In the genomic region with DNA sequence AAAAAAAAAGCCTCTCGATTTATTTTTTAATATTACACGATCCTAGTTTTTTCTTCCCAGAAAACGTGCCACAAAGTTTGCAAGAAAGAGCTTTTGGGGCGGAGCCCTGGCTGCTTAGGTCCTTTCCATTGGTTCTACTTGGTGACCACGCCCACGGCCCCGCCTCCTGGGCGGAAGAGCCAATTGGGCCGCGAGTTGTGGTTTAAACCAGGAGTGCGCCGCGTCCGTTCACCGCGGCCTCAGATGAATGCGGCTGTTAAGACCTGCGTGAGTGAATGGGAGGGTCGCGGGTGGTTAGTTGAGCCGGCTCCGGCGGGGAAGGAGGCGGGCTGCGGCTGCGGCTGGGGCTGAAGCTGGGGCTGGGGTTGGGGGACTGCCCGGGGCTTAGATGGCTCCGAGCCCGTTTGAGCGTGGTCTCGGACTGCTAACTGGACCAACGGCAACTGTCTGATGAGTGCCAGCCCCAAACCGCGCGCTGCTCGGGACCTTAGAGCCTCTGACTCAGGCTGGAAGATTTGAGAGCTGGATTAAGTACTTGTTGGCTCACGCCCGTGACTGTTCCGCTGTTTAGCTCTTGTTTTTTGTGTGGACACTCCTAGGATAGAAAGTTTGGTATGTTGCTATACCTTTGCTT, we compare ENCODE assay signal across 1 cellular context.
TF ChIP-seq lines count a peak whose summit lies in the region.

A gene (plus strand): TSS at position 231 of the 634 bp plus-strand sequence. CDS start 458 bp downstream, outside the sequence.

TF ChIP-seq in HepG2, 621 proteins besides CTCF, POLR2A, EP300 and RAD21 (continued from another document and continues in another):
- no peak for TF ChIP-seq ZNF773 (CRISPR knock-in tag; IDR thresholded peaks at IDR 0.05; ENCODE audit: borderline replicate concordance)
- TF ChIP-seq SIN3A (IDR thresholded peaks at IDR 0.05; ENCODE audit: borderline replicate concordance, low read depth, low read length), result peak; percentile 82; the same call in 1 of the 2 replicates
- TF ChIP-seq U2AF1 (optimal IDR thresholded peaks at IDR 0.05; ENCODE audit: low read depth, low read length), result no peak
- no peak for TF ChIP-seq CAMTA2 (CRISPR knock-in tag; IDR thresholded peaks at IDR 0.05; ENCODE audit: borderline replicate concordance)
- TF ChIP-seq ZNF768 (CRISPR knock-in tag; IDR thresholded peaks at IDR 0.05), result no peak
- TF ChIP-seq ZBTB21 (CRISPR knock-in tag; IDR thresholded peaks at IDR 0.05), result no peak
- TF ChIP-seq, protein P1, sequence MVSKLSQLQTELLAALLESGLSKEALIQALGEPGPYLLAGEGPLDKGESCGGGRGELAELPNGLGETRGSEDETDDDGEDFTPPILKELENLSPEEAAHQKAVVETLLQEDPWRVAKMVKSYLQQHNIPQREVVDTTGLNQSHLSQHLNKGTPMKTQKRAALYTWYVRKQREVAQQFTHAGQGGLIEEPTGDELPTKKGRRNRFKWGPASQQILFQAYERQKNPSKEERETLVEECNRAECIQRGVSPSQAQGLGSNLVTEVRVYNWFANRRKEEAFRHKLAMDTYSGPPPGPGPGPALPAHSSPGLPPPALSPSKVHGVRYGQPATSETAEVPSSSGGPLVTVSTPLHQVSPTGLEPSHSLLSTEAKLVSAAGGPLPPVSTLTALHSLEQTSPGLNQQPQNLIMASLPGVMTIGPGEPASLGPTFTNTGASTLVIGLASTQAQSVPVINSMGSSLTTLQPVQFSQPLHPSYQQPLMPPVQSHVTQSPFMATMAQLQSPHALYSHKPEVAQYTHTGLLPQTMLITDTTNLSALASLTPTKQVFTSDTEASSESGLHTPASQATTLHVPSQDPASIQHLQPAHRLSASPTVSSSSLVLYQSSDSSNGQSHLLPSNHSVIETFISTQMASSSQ (IDR thresholded peaks at IDR 0.05; ENCODE audit: low read depth), result no peak
- TF ChIP-seq, protein P1 (CRISPR knock-in tag; IDR thresholded peaks at IDR 0.05; ENCODE audit: borderline replicate concordance), result no peak
- peak; percentile 62; the same call in 1 of the 2 replicates for TF ChIP-seq PHF8 (CRISPR knock-in tag; IDR thresholded peaks at IDR 0.05)
- no peak for TF ChIP-seq ZNF660 (CRISPR knock-in tag; IDR thresholded peaks at IDR 0.05; ENCODE audit: borderline replicate concordance, low read depth)
- TF ChIP-seq, protein P2, sequence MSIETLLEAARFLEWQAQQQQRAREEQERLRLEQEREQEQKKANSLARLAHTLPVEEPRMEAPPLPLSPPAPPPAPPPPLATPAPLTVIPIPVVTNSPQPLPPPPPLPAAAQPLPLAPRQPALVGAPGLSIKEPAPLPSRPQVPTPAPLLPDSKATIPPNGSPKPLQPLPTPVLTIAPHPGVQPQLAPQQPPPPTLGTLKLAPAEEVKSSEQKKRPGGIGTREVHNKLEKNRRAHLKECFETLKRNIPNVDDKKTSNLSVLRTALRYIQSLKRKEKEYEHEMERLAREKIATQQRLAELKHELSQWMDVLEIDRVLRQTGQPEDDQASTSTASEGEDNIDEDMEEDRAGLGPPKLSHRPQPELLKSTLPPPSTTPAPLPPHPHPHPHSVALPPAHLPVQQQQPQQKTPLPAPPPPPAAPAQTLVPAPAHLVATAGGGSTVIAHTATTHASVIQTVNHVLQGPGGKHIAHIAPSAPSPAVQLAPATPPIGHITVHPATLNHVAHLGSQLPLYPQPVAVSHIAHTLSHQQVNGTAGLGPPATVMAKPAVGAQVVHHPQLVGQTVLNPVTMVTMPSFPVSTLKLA (IDR thresholded peaks at IDR 0.05), result no peak
- no peak for TF ChIP-seq ZNF550 (CRISPR knock-in tag; IDR thresholded peaks at IDR 0.05; ENCODE audit: borderline replicate concordance)
- TF ChIP-seq ZNF34 (CRISPR knock-in tag; IDR thresholded peaks at IDR 0.05; ENCODE audit: borderline replicate concordance), result no peak
- TF ChIP-seq ZNF496 (CRISPR knock-in tag; IDR thresholded peaks at IDR 0.05; ENCODE audit: insufficient replicate concordance), result no peak
- TF ChIP-seq ARNT2 (CRISPR knock-in tag; IDR thresholded peaks at IDR 0.05; ENCODE audit: low read depth), result peak; percentile 71; the same call in 1 of the 2 replicates
- TF ChIP-seq, protein P3, sequence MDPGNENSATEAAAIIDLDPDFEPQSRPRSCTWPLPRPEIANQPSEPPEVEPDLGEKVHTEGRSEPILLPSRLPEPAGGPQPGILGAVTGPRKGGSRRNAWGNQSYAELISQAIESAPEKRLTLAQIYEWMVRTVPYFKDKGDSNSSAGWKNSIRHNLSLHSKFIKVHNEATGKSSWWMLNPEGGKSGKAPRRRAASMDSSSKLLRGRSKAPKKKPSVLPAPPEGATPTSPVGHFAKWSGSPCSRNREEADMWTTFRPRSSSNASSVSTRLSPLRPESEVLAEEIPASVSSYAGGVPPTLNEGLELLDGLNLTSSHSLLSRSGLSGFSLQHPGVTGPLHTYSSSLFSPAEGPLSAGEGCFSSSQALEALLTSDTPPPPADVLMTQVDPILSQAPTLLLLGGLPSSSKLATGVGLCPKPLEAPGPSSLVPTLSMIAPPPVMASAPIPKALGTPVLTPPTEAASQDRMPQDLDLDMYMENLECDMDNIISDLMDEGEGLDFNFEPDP (CRISPR knock-in tag; conservative IDR thresholded peaks at IDR 0.05), result no peak
- TF ChIP-seq, protein P4, sequence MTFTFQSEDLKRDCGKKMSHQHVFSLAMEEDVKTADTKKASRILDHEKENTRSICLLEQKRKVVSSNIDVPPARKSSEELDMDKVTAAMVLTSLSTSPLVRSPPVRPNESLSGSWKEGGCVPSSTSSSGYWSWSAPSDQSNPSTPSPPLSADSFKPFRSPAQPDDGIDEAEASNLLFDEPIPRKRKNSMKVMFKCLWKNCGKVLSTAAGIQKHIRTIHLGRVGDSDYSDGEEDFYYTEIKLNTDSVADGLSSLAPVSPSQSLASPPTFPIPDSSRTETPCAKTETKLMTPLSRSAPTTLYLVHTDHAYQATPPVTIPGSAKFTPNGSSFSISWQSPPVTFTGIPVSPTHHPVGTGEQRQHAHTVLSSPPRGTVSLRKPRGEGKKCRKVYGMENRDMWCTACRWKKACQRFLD (CRISPR knock-in tag; IDR thresholded peaks at IDR 0.05; ENCODE audit: borderline replicate concordance), result no peak
- TF ChIP-seq, protein P5, sequence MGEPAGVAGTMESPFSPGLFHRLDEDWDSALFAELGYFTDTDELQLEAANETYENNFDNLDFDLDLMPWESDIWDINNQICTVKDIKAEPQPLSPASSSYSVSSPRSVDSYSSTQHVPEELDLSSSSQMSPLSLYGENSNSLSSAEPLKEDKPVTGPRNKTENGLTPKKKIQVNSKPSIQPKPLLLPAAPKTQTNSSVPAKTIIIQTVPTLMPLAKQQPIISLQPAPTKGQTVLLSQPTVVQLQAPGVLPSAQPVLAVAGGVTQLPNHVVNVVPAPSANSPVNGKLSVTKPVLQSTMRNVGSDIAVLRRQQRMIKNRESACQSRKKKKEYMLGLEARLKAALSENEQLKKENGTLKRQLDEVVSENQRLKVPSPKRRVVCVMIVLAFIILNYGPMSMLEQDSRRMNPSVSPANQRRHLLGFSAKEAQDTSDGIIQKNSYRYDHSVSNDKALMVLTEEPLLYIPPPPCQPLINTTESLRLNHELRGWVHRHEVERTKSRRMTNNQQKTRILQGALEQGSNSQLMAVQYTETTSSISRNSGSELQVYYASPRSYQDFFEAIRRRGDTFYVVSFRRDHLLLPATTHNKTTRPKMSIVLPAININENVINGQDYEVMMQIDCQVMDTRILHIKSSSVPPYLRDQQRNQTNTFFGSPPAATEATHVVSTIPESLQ (CRISPR knock-in tag; conservative IDR thresholded peaks at IDR 0.05), result no peak
- no peak for TF ChIP-seq SMC3 (IDR thresholded peaks at IDR 0.05; ENCODE audit: low read length)
- no peak for TF ChIP-seq ZBTB38 (CRISPR knock-in tag; IDR thresholded peaks at IDR 0.05)
- peak; percentile 83 for TF ChIP-seq HNRNPLL (IDR thresholded peaks at IDR 0.05; ENCODE audit: low read depth, low read length, poor library complexity, severe bottlenecking)
- TF ChIP-seq, protein P6, sequence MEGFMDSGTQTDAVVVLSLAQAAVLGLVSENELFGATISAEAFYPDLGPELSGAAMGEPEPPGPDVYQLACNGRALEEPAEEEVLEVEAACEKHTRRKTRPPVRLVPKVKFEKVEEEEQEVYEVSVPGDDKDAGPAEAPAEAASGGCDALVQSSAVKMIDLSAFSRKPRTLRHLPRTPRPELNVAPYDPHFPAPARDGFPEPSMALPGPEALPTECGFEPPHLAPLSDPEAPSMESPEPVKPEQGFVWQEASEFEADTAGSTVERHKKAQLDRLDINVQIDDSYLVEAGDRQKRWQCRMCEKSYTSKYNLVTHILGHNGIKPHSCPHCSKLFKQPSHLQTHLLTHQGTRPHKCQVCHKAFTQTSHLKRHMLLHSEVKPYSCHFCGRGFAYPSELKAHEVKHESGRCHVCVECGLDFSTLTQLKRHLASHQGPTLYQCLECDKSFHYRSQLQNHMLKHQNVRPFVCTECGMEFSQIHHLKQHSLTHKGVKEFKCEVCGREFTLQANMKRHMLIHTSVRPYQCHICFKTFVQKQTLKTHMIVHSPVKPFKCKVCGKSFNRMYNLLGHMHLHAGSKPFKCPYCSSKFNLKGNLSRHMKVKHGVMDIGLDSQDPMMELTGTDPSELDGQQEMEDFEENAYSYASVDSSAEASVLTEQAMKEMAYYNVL (CRISPR knock-in tag; IDR thresholded peaks at IDR 0.05; ENCODE audit: borderline replicate concordance), result peak; percentile 57; the same call in 1 of the 2 replicates
- no peak for TF ChIP-seq MTF1 (CRISPR knock-in tag; IDR thresholded peaks at IDR 0.05)
- no peak for TF ChIP-seq ATF7 (IDR thresholded peaks at IDR 0.05)
- no peak for TF ChIP-seq ATF7 (CRISPR knock-in tag; IDR thresholded peaks at IDR 0.05)
- TF ChIP-seq, protein P7, sequence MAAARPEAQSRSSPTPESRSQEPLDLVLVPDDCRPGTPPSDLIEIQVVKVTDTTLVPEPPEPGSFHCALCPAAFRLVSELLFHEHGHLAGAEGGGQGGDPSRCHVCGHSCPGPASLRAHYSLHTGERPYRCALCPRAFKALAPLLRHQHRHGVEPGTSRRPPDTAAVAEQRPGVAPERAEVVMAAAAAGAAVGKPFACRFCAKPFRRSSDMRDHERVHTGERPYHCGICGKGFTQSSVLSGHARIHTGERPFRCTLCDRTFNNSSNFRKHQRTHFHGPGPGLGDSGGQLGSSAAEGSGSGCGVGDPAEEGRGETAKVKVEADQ (CRISPR knock-in tag; IDR thresholded peaks at IDR 0.05; ENCODE audit: borderline replicate concordance), result no peak
- TF ChIP-seq ZNF563 (CRISPR knock-in tag; IDR thresholded peaks at IDR 0.05), result no peak
- TF ChIP-seq FOXJ3 (CRISPR knock-in tag; IDR thresholded peaks at IDR 0.05; ENCODE audit: borderline replicate concordance), result no peak
- TF ChIP-seq GLI4 (CRISPR knock-in tag; IDR thresholded peaks at IDR 0.05; ENCODE audit: borderline replicate concordance), result no peak
- TF ChIP-seq, protein P8, sequence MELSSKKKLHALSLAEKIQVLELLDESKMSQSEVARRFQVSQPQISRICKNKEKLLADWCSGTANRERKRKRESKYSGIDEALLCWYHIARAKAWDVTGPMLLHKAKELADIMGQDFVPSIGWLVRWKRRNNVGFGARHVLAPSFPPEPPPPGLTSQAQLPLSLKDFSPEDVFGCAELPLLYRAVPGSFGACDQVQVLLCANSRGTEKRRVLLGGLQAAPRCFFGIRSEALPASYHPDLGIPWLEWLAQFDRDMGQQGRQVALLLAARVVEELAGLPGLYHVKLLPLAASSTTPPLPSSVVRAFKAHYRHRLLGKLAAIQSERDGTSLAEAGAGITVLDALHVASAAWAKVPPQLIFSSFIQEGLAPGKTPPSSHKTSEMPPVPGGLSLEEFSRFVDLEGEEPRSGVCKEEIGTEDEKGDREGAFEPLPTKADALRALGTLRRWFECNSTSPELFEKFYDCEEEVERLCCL (CRISPR knock-in tag; IDR thresholded peaks at IDR 0.05; ENCODE audit: borderline replicate concordance), result no peak
- no peak for TF ChIP-seq ZSCAN20 (CRISPR knock-in tag; IDR thresholded peaks at IDR 0.05; ENCODE audit: borderline replicate concordance)
- TF ChIP-seq ZFY (CRISPR knock-in tag; IDR thresholded peaks at IDR 0.05), result peak; percentile 41; the same call in 1 of the 2 replicates
- TF ChIP-seq, protein P9, sequence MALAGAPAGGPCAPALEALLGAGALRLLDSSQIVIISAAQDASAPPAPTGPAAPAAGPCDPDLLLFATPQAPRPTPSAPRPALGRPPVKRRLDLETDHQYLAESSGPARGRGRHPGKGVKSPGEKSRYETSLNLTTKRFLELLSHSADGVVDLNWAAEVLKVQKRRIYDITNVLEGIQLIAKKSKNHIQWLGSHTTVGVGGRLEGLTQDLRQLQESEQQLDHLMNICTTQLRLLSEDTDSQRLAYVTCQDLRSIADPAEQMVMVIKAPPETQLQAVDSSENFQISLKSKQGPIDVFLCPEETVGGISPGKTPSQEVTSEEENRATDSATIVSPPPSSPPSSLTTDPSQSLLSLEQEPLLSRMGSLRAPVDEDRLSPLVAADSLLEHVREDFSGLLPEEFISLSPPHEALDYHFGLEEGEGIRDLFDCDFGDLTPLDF (CRISPR knock-in tag; IDR thresholded peaks at IDR 0.05), result no peak; the same call in none of the 2 replicates
- TF ChIP-seq, protein P10, sequence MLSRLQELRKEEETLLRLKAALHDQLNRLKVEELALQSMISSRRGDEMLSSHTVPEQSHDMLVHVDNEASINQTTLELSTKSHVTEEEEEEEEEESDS (CRISPR knock-in tag; IDR thresholded peaks at IDR 0.05; ENCODE audit: borderline replicate concordance), result no peak
- TF ChIP-seq ZNF792 (CRISPR knock-in tag; IDR thresholded peaks at IDR 0.05), result no peak
- TF ChIP-seq SMAD1 (CRISPR knock-in tag; IDR thresholded peaks at IDR 0.05; ENCODE audit: borderline replicate concordance, low read depth), result no peak
- TF ChIP-seq GATAD2A (CRISPR knock-in tag; IDR thresholded peaks at IDR 0.05), result no peak
- TF ChIP-seq ARID2 (CRISPR knock-in tag; IDR thresholded peaks at IDR 0.05; ENCODE audit: borderline replicate concordance), result no peak
- no peak for TF ChIP-seq ZBTB8A (CRISPR knock-in tag; IDR thresholded peaks at IDR 0.05; ENCODE audit: borderline replicate concordance, low read depth)
- TF ChIP-seq TEAD3 (CRISPR knock-in tag; optimal IDR thresholded peaks at IDR 0.05; ENCODE audit: borderline replicate concordance), result no peak
- TF ChIP-seq KLF15 (CRISPR knock-in tag; IDR thresholded peaks at IDR 0.05; ENCODE audit: borderline replicate concordance), result no peak
